In genomic region chr18:77167276-77167675, GRCh38 we compare ENCODE assay signal across 14 cellular contexts.
"Had no signal": no experiment of that assay in that cellular context is flagged by ENCODE, and none has a peak within 500 bp of the region (broad histone marks: within the 10 kb centered on the region; RNA-seq: fewer than 3 reads in every experiment).

No MANE protein-coding gene starts in this region.

- H3K27me3 ChIP-seq: brain microvascular endothelial cell, foreskin keratinocyte had no signal

- H3K4me1 ChIP-seq: left lung, parathyroid adenoma had no signal

- H3K79me2 ChIP-seq: parathyroid adenoma had no signal

- H3K9me3 ChIP-seq: heart right ventricle, left lung had no signal

- H3K36me3 ChIP-seq: brain microvascular endothelial cell, heart right ventricle, left lung had no signal

- FAIRE-seq: endothelial cell of umbilical vein, keratinocyte, urothelium cell line had no signal

- DNase-seq: amniotic stem cell; brain microvascular endothelial cell; foreskin keratinocyte; heart right ventricle; left lung; stimulated activated CD4-positive, alpha-beta T cell treated with anti-CD3 and anti-CD28 coated beads, Interleukin-4, amount 100 ng/mL, for 4 hours; stimulated activated naive CD8-positive, alpha-beta T cell treated with anti-CD3 and anti-CD28 coated beads, Interleukin-15, amount 100 ng/mL, for 72 hours; SW 1271 had no signal

- H3K4me3 ChIP-seq: heart right ventricle, left lung, skin epidermis had no signal

- ATAC-seq: activated CD4-positive, CD25-positive, alpha-beta regulatory T cell treated with anti-CD3 and anti-CD28 coated beads, Interleukin-2, amount 50 U/mL, for 24 hours; foreskin keratinocyte; heart right ventricle; left lung had no signal

- H2AFZ ChIP-seq: parathyroid adenoma had no signal

- H3K27ac ChIP-seq: brain microvascular endothelial cell, foreskin keratinocyte, heart right ventricle, left lung, parathyroid adenoma had no signal

- H3K9ac ChIP-seq: parathyroid adenoma had no signal
